Comparison of ENCODE assay signal across 14 cellular contexts in genomic region chr14:92510972-92511371, GRCh38. TPM values are rescaled to one million over a fixed set of nuclear protein-coding genes. Genes with fewer than 3 reads are reported as not detected.
DNase-seq lines count a peak whose midpoint lies in the region; ATAC-seq, FAIRE-seq and TF ChIP-seq lines count a peak whose summit lies in the region.
"Had no signal": no experiment of that assay in that cellular context is flagged by ENCODE, and none has a peak within 500 bp of the region (broad histone marks: within the 10 kb centered on the region; RNA-seq: fewer than 3 reads in every experiment).

No MANE protein-coding gene starts in this region.

- no peak overlapping the region for H3K9ac ChIP-seq in GM12878 (ENCODE audit: control insufficient read depth, insufficient read depth, low read length)

- no peak for TF ChIP-seq EP300 in GM12878 (IDR thresholded peaks at IDR 0.05; ENCODE audit: borderline replicate concordance in 1 of 2, control insufficient read depth in 1 of 2, low read depth in 2 of 2, low read length in 2 of 2)

- CTCF ChIA-PET in GM12878 (lab: Yijun Ruan, JAX), result interaction anchor here (0.6 to 1.2 kb wide), 2 partner anchors 49 to 83 kb away, joined by 3 read pairs; no protein-coding TSS in a partner anchor

- H3K4me1 ChIP-seq in BE2C, result no peaks in the 10 kb centered on the region
- peaks cover 24% of the 10 kb centered on the region for H3K4me1 ChIP-seq in GM12878 (ENCODE audit: control insufficient read depth, insufficient read depth, low read length)

- no peak for TF ChIP-seq POLR2A in GM12878 (IDR thresholded peaks at IDR 0.05; ENCODE audit: low read depth, low read length)

- no peaks in the 10 kb centered on the region for H3K36me3 Mint-ChIP-seq in HFFc6 (ENCODE audit: low read depth)
- no peaks in the 10 kb centered on the region for H3K36me3 Mint-ChIP-seq in mesothelial cell of epicardium
- H3K36me3 Mint-ChIP-seq: CD4-positive, CD25-positive, alpha-beta regulatory T cell had no signal

- no peak overlapping the region for H3K27ac ChIP-seq in GM12878 (ENCODE audit: control insufficient read depth, insufficient read depth)
- H3K27ac ChIP-seq: HL-60 had no signal

- H3K36me3 ChIP-seq in BE2C, result no peaks in the 10 kb centered on the region
- H3K36me3 ChIP-seq in GM12878 (ENCODE audit: control insufficient read depth in 2 of 2, insufficient read depth in 2 of 2, low read length in 1 of 2), result no peaks in the 10 kb centered on the region
- H3K36me3 ChIP-seq: HAP-1 had no signal

- H3K27ac Mint-ChIP-seq in HFFc6 (peak overlapping the region; percentile 97), mesothelial cell of epicardium (peak overlapping the region; percentile 21)
- H3K27ac Mint-ChIP-seq: CD4-positive, CD25-positive, alpha-beta regulatory T cell had no signal

- TF ChIP-seq CTCF in BE2C (IDR thresholded peaks at IDR 0.05; ENCODE audit: low read depth, low read length) (peak; percentile 12; the same call in 1 of the 2 replicates), HFFc6 (IDR thresholded peaks at IDR 0.05) (peak; percentile 32; the same call in 1 of the 2 replicates), GM12878 (IDR thresholded peaks at IDR 0.05 in 2 of 3, conservative IDR thresholded peaks at IDR 0.05 in 1 of 3; ENCODE audit: control insufficient read depth in 2 of 3, extremely low read depth in 1 of 3, insufficient read depth in 1 of 3, low read depth in 3 of 3, low read length in 3 of 3) (peak in 2 of 3 experiments; percentile 3 to 18; a peak in 2 of 6 replicates), mesothelial cell of epicardium (IDR thresholded peaks at IDR 0.05; ENCODE audit: unreplicated experiment) (no peak)

- H3K4me1 Mint-ChIP-seq in HFFc6 (ENCODE audit: low read depth) (peaks cover 38% of the 10 kb centered on the region), mesothelial cell of epicardium (peaks cover 9% of the 10 kb centered on the region)

- no peak for DNase-seq in BE2C
- DNase-seq in HFFc6, result no peak
- DNase-seq in GM12878 (ENCODE audit: low read depth, low spot score), result no peak
- DNase-seq in mesothelial cell of epicardium (ENCODE audit: low spot score in 2 of 2, unreplicated experiment in 2 of 2), result no peak
- no peak for DNase-seq in HCEC 1CT
- no peak for DNase-seq in KBM-7
- DNase-seq in T1000 (lab: John Stamatoyannopoulos, UW), result no peak
- DNase-seq: CD4-positive, CD25-positive, alpha-beta regulatory T cell; midbrain; NCI-H2171 had no signal

- BruUV-seq in GM12878 (replicated peaks; lab: Mats Ljungman, UMichigan), result no TSS peak

- no peaks in the 10 kb centered on the region for H4K20me1 ChIP-seq in GM12878 (ENCODE audit: control insufficient read depth, insufficient read depth)

- H3K27me3 ChIP-seq in BE2C (peaks cover 37% of the 10 kb centered on the region), GM12878 (replicated peaks in 1 of 2; ENCODE audit: control insufficient read depth in 2 of 2, insufficient read depth in 2 of 2, low read length in 1 of 2) (no peaks in the 10 kb centered on the region; a peak in 1 of 4 replicates)

- POLR2A ChIA-PET in GM12878 (lab: Charles Lee), result interaction anchor here (0.6 kb wide), 1 partner anchor 1783 kb away, joined by 6 read pairs; no protein-coding TSS in a partner anchor

- H3K27me3 Mint-ChIP-seq in HFFc6 (ENCODE audit: insufficient read depth) (no peaks in the 10 kb centered on the region), mesothelial cell of epicardium (ENCODE audit: low read depth) (no peaks in the 10 kb centered on the region)

- H3K79me2 ChIP-seq in GM12878 (ENCODE audit: control insufficient read depth, insufficient read depth, low read length), result peaks cover 8% of the 10 kb centered on the region; the same call in 1 of the 2 replicates

- no peak for FAIRE-seq in GM12878 (lab: Jason Lieb, UNC)
- FAIRE-seq: bronchial epithelial cell had no signal

- no peak for TF ChIP-seq RAD21 in GM12878 (IDR thresholded peaks at IDR 0.05; ENCODE audit: insufficient read depth, low read depth, low read length)

- peak overlapping the region; percentile 70 for H3K4me3 Mint-ChIP-seq in HFFc6
- H3K4me3 Mint-ChIP-seq in mesothelial cell of epicardium, result no peak overlapping the region

- SMC1A ChIA-PET in GM12878 (lab: Charles Lee; ENCODE audit: uncharacterized antibody, unreplicated experiment), result interaction anchor here (0.7 to 2.3 kb wide), 3 partner anchors 45 to 380 kb away, joined by 3 to 6 read pairs (median 4); no protein-coding TSS in a partner anchor

- RAD21 ChIA-PET in GM12878 (lab: Charles Lee; ENCODE audit: unreplicated experiment), result interaction anchor here (1.6 kb wide), 1 partner anchor 53 kb away, joined by 5 read pairs; no protein-coding TSS in a partner anchor

- ATAC-seq in GM12878 (no peak), GM19328 (IDR thresholded peaks at IDR 0.05; ENCODE audit: unreplicated experiment) (no peak)

- in situ Hi-C loops in GM12878 (cut with MboI), result no loop called here
- in situ Hi-C loops in KBM-7 (cut with MboI; ENCODE audit: low pct_unique_long_range_greater_than_20kb, low sequenced_read_pairs), result no loop called here

- no peak overlapping the region for H2AFZ ChIP-seq in GM12878 (ENCODE audit: control insufficient read depth, low read depth, low read length)

- intact Hi-C loops in GM12878 (cut with micrococcal nuclease; ENCODE audit: unreplicated experiment), result loop anchor here (5.0 kb wide), 1 partner anchor 76 kb away; no protein-coding TSS in a partner anchor

- H3K9me3 Mint-ChIP-seq in HFFc6, result no peaks in the 10 kb centered on the region
- H3K9me3 Mint-ChIP-seq in mesothelial cell of epicardium, result no peaks in the 10 kb centered on the region
- H3K9me3 Mint-ChIP-seq: CD4-positive, CD25-positive, alpha-beta regulatory T cell had no signal

- WGBS in GM12878 (ENCODE audit: insufficient coverage, insufficient replicate concordance, low lambda C conversion rate, missing lambda C conversion rate), result 90% methylated on average over 2 of the region's 2 CpGs

- no peak overlapping the region for H3K4me2 ChIP-seq in GM12878 (ENCODE audit: control insufficient read depth, insufficient read depth)

- H3K9me3 ChIP-seq in BE2C, result no peaks in the 10 kb centered on the region
- no peaks in the 10 kb centered on the region for H3K9me3 ChIP-seq in GM12878 (replicated peaks; ENCODE audit: control insufficient read depth, insufficient read depth, low read length)
- H3K9me3 ChIP-seq: HAP-1 had no signal

- H3K4me3 ChIP-seq in BE2C (ENCODE audit: low read depth, low read length), result no peak overlapping the region
- H3K4me3 ChIP-seq in GM12878, result no peak overlapping the region
- H3K4me3 ChIP-seq: HAP-1 had no signal

TF ChIP-seq in GM12878, 131 proteins besides CTCF, POLR2A, EP300 and RAD21 (continues in another document):
- TF ChIP-seq PML (IDR thresholded peaks at IDR 0.05; ENCODE audit: low read length) (no peak), NFIC (IDR thresholded peaks at IDR 0.05; ENCODE audit: low read depth, low read length) (no peak), SKIL (IDR thresholded peaks at IDR 0.05; ENCODE audit: low read depth, poor library complexity, severe bottlenecking) (no peak), CEBPB (IDR thresholded peaks at IDR 0.05; ENCODE audit: borderline replicate concordance in 1 of 2, low read depth in 2 of 2, low read length in 2 of 2) (no peak), TARDBP (IDR thresholded peaks at IDR 0.05; ENCODE audit: borderline replicate concordance) (no peak), POLR2AphosphoS5 (IDR thresholded peaks at IDR 0.05; ENCODE audit: low read length) (no peak), BMI1 (IDR thresholded peaks at IDR 0.05; ENCODE audit: borderline replicate concordance) (no peak), SMARCA5 (IDR thresholded peaks at IDR 0.05) (no peak)

RNA-seq across cellular contexts. Expression of gene RIN3, which starts 2.6 kb away (rescaled TPM):
- polyA plus RNA-seq in BE2C (2012; ENCODE audit: insufficient read depth, insufficient read length, low read depth), result not detected
- total RNA-seq in HFFc6 (2021; fragmentation: NEBNext Ultra II Directional; extraction: Animal tissue kit (Norgen Biotek cat#: 25700)), result 10 to 100 TPM; 19.7 to 26.0 (median 24.6) TPM
- total RNA-seq in GM12878 (2013; cell fraction: nucleolus; rRNA removed), result 78.3 and 86.3 TPM in 2 replicates
- total RNA-seq in GM12878 (2014; rRNA removed) (4.6 and 5.6 TPM in 2 replicates), GM12878 (2014; rRNA removed; fragmentation: Illumina TruSeq; extraction: Trizol) (3.5 and 4.7 TPM in 2 replicates), GM12878 (2021) (21.8 and 23.3 TPM in 2 replicates), mesothelial cell of epicardium (16.4 to 19.9 TPM (median 16.8 TPM) in 3 replicates)
- polyA plus RNA-seq in GM12878 (2011; ENCODE audit: low read depth), result 3.7 TPM
- polyA plus RNA-seq in GM12878 (2011; rRNA removed) (5.4 and 10.3 TPM in 2 replicates), GM12878 (2014; fragmentation: Illumina TruSeq; extraction: Trizol) (3.2 and 6.4 TPM in 2 replicates), GM12878 (2014; fragmentation: Nextera tagmentation; extraction: Ambion mirVana) (under 1 TPM; 0.91 to 0.95 TPM), GM12878 (2014; rRNA removed) (10.0 and 14.3 TPM in 2 replicates), GM12878 (2016; fragmentation: Nextera tagmentation; extraction: Ambion mirVana) (1 to 10 TPM; 6.3 to 6.7 TPM)
- polyA plus RNA-seq in GM12878 (2011; cell fraction: cytosol; rRNA removed), result 12.8 and 13.0 TPM in 2 replicates
- 27.3 and 31.5 TPM in 2 replicates for polyA plus RNA-seq in GM12878 (2011; cell fraction: nucleus; rRNA removed)
- polyA plus RNA-seq in GM12878 (2012), result 9.1 and 12.8 TPM in 2 replicates
- 20.2 and 34.1 TPM in 2 replicates for polyA minus RNA-seq in GM12878 (2011; rRNA and poly(A)+ RNA removed)
- 14.3 and 17.9 TPM in 2 replicates for polyA minus RNA-seq in GM12878 (2011; cell fraction: cytosol; rRNA and poly(A)+ RNA removed)
- 23.7 and 38.9 TPM in 2 replicates for polyA minus RNA-seq in GM12878 (2011; cell fraction: nucleus; rRNA and poly(A)+ RNA removed)
